In genomic region chr2:37364351-37364750, GRCh38 we compare ENCODE assay signal across 15 cellular contexts. TPM values are rescaled to one million over a fixed set of nuclear protein-coding genes. Genes with fewer than 3 reads are reported as not detected.
A peak's percentile ranks its signal among the peaks of the same experiment; 100 is the strongest.
DNase-seq lines count a peak whose midpoint lies in the region; ATAC-seq and TF ChIP-seq lines count a peak whose summit lies in the region.
"Had no signal": no experiment of that assay in that cellular context is flagged by ENCODE, and none has a peak within 500 bp of the region (broad histone marks: within the 10 kb centered on the region; RNA-seq: fewer than 3 reads in every experiment).

No MANE protein-coding gene starts in this region.

- H2BK12ac ChIP-seq in mesenchymal stem cell (ENCODE audit: low read length in 2 of 2), result no peak overlapping the region

- H3K27ac ChIP-seq in KMS-11, result no peak overlapping the region
- H3K27ac ChIP-seq in endodermal cell (ENCODE audit: low read depth, low read length), result no peak overlapping the region
- H3K27ac ChIP-seq in mesenchymal stem cell (ENCODE audit: low read length, poor library complexity, severe bottlenecking), result no peak overlapping the region
- peak overlapping the region; percentile 47 for H3K27ac ChIP-seq in smooth muscle cell (ENCODE audit: low read depth)
- no peak overlapping the region for H3K27ac ChIP-seq in lower lobe of right lung
- H3K27ac ChIP-seq: C4-2B had no signal

- intact Hi-C loops in lower lobe of right lung (cut with DNase I), result no loop called here

- no peaks in the 10 kb centered on the region for H3K27me3 ChIP-seq in KMS-11 (ENCODE audit: insufficient read depth, low read depth)
- H3K27me3 ChIP-seq in endodermal cell (ENCODE audit: control insufficient read depth, insufficient read depth, low read length, poor library complexity, severe bottlenecking), result no peaks in the 10 kb centered on the region
- no peaks in the 10 kb centered on the region for H3K27me3 ChIP-seq in mesenchymal stem cell (ENCODE audit: control insufficient read depth in 1 of 2, insufficient read depth in 1 of 2, low read length in 2 of 2)
- no peaks in the 10 kb centered on the region for H3K27me3 ChIP-seq in smooth muscle cell (ENCODE audit: low read depth)
- no peaks in the 10 kb centered on the region for H3K27me3 ChIP-seq in lower lobe of right lung (ENCODE audit: low read depth)

- H4K20me1 ChIP-seq in KMS-11 (ENCODE audit: insufficient read depth), result no peaks in the 10 kb centered on the region
- H4K20me1 ChIP-seq in smooth muscle cell (ENCODE audit: low read depth), result no peaks in the 10 kb centered on the region

- H3K4me1 ChIP-seq in KMS-11 (ENCODE audit: low read depth, poor library complexity, severe bottlenecking) (peaks cover 86% of the 10 kb centered on the region), endodermal cell (ENCODE audit: control insufficient read depth, insufficient read depth, low read length) (no peaks in the 10 kb centered on the region), mesenchymal stem cell (ENCODE audit: control insufficient read depth, insufficient read depth, low read depth, low read length) (no peaks in the 10 kb centered on the region), smooth muscle cell (ENCODE audit: low read depth) (no peaks in the 10 kb centered on the region), lower lobe of right lung (no peaks in the 10 kb centered on the region)
- H3K4me1 ChIP-seq: Caco-2 had no signal

- H3K9me3 ChIP-seq in endodermal cell (ENCODE audit: control insufficient read depth, low read length), result no peaks in the 10 kb centered on the region
- no peaks in the 10 kb centered on the region for H3K9me3 ChIP-seq in mesenchymal stem cell (ENCODE audit: control insufficient read depth, low read length)
- H3K9me3 ChIP-seq in smooth muscle cell (replicated peaks; ENCODE audit: low read depth), result no peaks in the 10 kb centered on the region
- H3K9me3 ChIP-seq in lower lobe of right lung, result no peaks in the 10 kb centered on the region
- H3K9me3 ChIP-seq: Caco-2 had no signal

- H2BK5ac ChIP-seq in mesenchymal stem cell (ENCODE audit: low read depth, low read length, poor library complexity, severe bottlenecking), result no peak overlapping the region

- H3K4me1 Mint-ChIP-seq in endodermal cell, result peaks cover 1% of the 10 kb centered on the region
- H3K4me1 Mint-ChIP-seq: GM23338 had no signal

- 92 to 97% methylated on average over 4 to 6 of the region's 6 CpGs for WGBS in endodermal cell (ENCODE audit: insufficient coverage in 1 of 2, insufficient read length in 1 of 2), 2 experiments
- 92% methylated on average over 6 of the region's 6 CpGs for WGBS in mesenchymal stem cell
- WGBS in smooth muscle cell (ENCODE audit: low lambda C conversion rate), result 72% methylated on average over 6 of the region's 6 CpGs

- no peak overlapping the region for H3K14ac ChIP-seq in mesenchymal stem cell (ENCODE audit: low read length in 2 of 2)

- H3K4me3 ChIP-seq in KMS-11 (IDR thresholded peaks at IDR 0.05; ENCODE audit: insufficient read depth, low read depth, low read length) (no peak overlapping the region), endodermal cell (ENCODE audit: low read length) (no peak overlapping the region), mesenchymal stem cell (ENCODE audit: insufficient read depth in 1 of 2, low read depth in 1 of 2, low read length in 2 of 2) (no peak overlapping the region), smooth muscle cell (no peak overlapping the region), lower lobe of right lung (no peak overlapping the region)
- H3K4me3 ChIP-seq: GM23338 had no signal

- no peak overlapping the region for H3K18ac ChIP-seq in mesenchymal stem cell (ENCODE audit: low read depth in 1 of 2, low read length in 2 of 2)

- no peak overlapping the region for H3K23ac ChIP-seq in mesenchymal stem cell (ENCODE audit: low read length in 2 of 2)

- H3K9ac ChIP-seq in KMS-11 (no peak overlapping the region), endodermal cell (ENCODE audit: extremely low read depth, low read length, poor library complexity, severe bottlenecking) (no peak overlapping the region), mesenchymal stem cell (ENCODE audit: low read length) (no peak overlapping the region), smooth muscle cell (ENCODE audit: low read depth) (no peak overlapping the region)

- TF ChIP-seq CTCF in KMS-11 (conservative IDR thresholded peaks at IDR 0.05; ENCODE audit: low read depth, low read length), result no peak
- TF ChIP-seq CTCF in endodermal cell (conservative IDR thresholded peaks at IDR 0.05), result no peak
- no peak for TF ChIP-seq CTCF in smooth muscle cell (IDR thresholded peaks at IDR 0.05; ENCODE audit: borderline replicate concordance, insufficient read depth, poor library complexity, severe bottlenecking)
- no peak for TF ChIP-seq CTCF in lower lobe of right lung (IDR thresholded peaks at IDR 0.05)

- no peak overlapping the region for H3K4ac ChIP-seq in mesenchymal stem cell (ENCODE audit: low read depth in 1 of 2, low read length in 2 of 2)

- H3K4me2 ChIP-seq in KMS-11 (peak overlapping the region; percentile 5; the same call in 1 of the 2 replicates), mesenchymal stem cell (ENCODE audit: low read length, poor library complexity, severe bottlenecking) (no peak overlapping the region), smooth muscle cell (no peak overlapping the region)
- H3K4me2 ChIP-seq: GM23338 had no signal

- no peaks in the 10 kb centered on the region for H3K36me3 Mint-ChIP-seq in endodermal cell (ENCODE audit: low read depth)

- H3K4me3 Mint-ChIP-seq in endodermal cell, result no peak overlapping the region
- H3K4me3 Mint-ChIP-seq: CD4-positive, alpha-beta T cell; GM23338 had no signal

- H3K79me2 ChIP-seq in KMS-11 (ENCODE audit: insufficient read depth, low read depth) (peaks cover 39% of the 10 kb centered on the region; the same call in 1 of the 2 replicates), smooth muscle cell (ENCODE audit: low read depth) (no peaks in the 10 kb centered on the region)

- no peak overlapping the region for H2BK15ac ChIP-seq in mesenchymal stem cell (ENCODE audit: low read depth, poor library complexity, severe bottlenecking)

- no peak overlapping the region for H4K91ac ChIP-seq in mesenchymal stem cell (ENCODE audit: low read length)

- ATAC-seq in GM18519 (IDR thresholded peaks at IDR 0.05; ENCODE audit: low FRiP score, unreplicated experiment) (no peak), lower lobe of right lung (no peak)
- ATAC-seq: GM23338 had no signal

- no peaks in the 10 kb centered on the region for H3K27me3 Mint-ChIP-seq in endodermal cell (ENCODE audit: insufficient read depth)

- no peaks in the 10 kb centered on the region for H3F3A ChIP-seq in smooth muscle cell (ENCODE audit: low read depth)

- H2AK5ac ChIP-seq in mesenchymal stem cell (ENCODE audit: low read length, severe bottlenecking), result peak overlapping the region; percentile 17

- no peaks in the 10 kb centered on the region for H3K9me3 Mint-ChIP-seq in endodermal cell
- H3K9me3 Mint-ChIP-seq: CD4-positive, alpha-beta T cell; GM23338 had no signal

- no peak overlapping the region for H2BK120ac ChIP-seq in mesenchymal stem cell (ENCODE audit: low read depth, low read length)

- H3K27ac Mint-ChIP-seq in endodermal cell, result no peak overlapping the region
- H3K27ac Mint-ChIP-seq: CD4-positive, alpha-beta T cell; GM23338 had no signal

- DNase-seq in endodermal cell, result peak; percentile 31
- DNase-seq in mesenchymal stem cell, result no peak
- DNase-seq in smooth muscle cell (lab: John Stamatoyannopoulos, UW; ENCODE audit: unreplicated experiment), result no peak
- no peak for DNase-seq in GM03348 (ENCODE audit: low spot score)
- DNase-seq in lower lobe of right lung, result no peak
- DNase-seq: AML-193; CD4-positive, alpha-beta T cell; GDM1; HCEC 1CT; KG1 had no signal

- no peak overlapping the region for H4K8ac ChIP-seq in mesenchymal stem cell (ENCODE audit: low read length)

- H3K79me1 ChIP-seq in mesenchymal stem cell (replicated peaks; ENCODE audit: low read length, poor library complexity, severe bottlenecking), result no peaks in the 10 kb centered on the region

- H2AFZ ChIP-seq in KMS-11 (ENCODE audit: low read depth) (no peak overlapping the region), mesenchymal stem cell (ENCODE audit: low read depth, low read length) (no peak overlapping the region), smooth muscle cell (ENCODE audit: low read depth) (no peak overlapping the region)
- H2AFZ ChIP-seq: GM23338 had no signal

- H3K36me3 ChIP-seq in KMS-11 (ENCODE audit: insufficient read depth) (no peaks in the 10 kb centered on the region), endodermal cell (ENCODE audit: control insufficient read depth, insufficient read depth, low read length) (peaks cover 6% of the 10 kb centered on the region), mesenchymal stem cell (ENCODE audit: control insufficient read depth in 1 of 2, insufficient read depth in 2 of 2, low read depth in 1 of 2, low read length in 2 of 2) (peaks cover 0 to 4% of the 10 kb centered on the region in 2 experiments), smooth muscle cell (ENCODE audit: low read depth) (no peaks in the 10 kb centered on the region), lower lobe of right lung (no peaks in the 10 kb centered on the region)

RNA-seq across cellular contexts. Expression of gene QPCT, which starts 19.9 kb away (rescaled TPM):
- total RNA-seq in endodermal cell (10 to 100 TPM; 15.9 to 17.7 TPM), smooth muscle cell (0.54 and 0.58 TPM in 2 replicates), lower lobe of right lung (8.6 TPM)
- 12.5 TPM for polyA plus RNA-seq in endodermal cell (2013, experiment 1 of 2)
- polyA plus RNA-seq in endodermal cell (2013, experiment 2 of 2), result 11.6 TPM
- polyA plus RNA-seq in mesenchymal stem cell (2013, experiment 1 of 2), result 9.6 TPM
- polyA plus RNA-seq in mesenchymal stem cell (2013, experiment 2 of 2), result 10.1 TPM
- 0.27 and 2.0 TPM in 2 replicates for polyA plus RNA-seq in smooth muscle cell

RNA-seq across cellular contexts. Expression of gene PRKD3, which starts 39.7 kb away (rescaled TPM):
- total RNA-seq in endodermal cell, result 10 to 100 TPM; 94.4 to 95.0 TPM
- 47.6 TPM for polyA plus RNA-seq in endodermal cell (2013, experiment 1 of 2)
- polyA plus RNA-seq in endodermal cell (2013, experiment 2 of 2), result 53.5 TPM
- polyA plus RNA-seq in mesenchymal stem cell (2013, experiment 1 of 2), result 15.0 TPM
- 15.8 TPM for polyA plus RNA-seq in mesenchymal stem cell (2013, experiment 2 of 2)
- 62.0 and 73.4 TPM in 2 replicates for total RNA-seq in smooth muscle cell
- 18.5 and 18.8 TPM in 2 replicates for polyA plus RNA-seq in smooth muscle cell
- total RNA-seq in lower lobe of right lung, result 39.3 TPM
